ENCODE assay signal across 1 cellular context in the genomic region with DNA sequence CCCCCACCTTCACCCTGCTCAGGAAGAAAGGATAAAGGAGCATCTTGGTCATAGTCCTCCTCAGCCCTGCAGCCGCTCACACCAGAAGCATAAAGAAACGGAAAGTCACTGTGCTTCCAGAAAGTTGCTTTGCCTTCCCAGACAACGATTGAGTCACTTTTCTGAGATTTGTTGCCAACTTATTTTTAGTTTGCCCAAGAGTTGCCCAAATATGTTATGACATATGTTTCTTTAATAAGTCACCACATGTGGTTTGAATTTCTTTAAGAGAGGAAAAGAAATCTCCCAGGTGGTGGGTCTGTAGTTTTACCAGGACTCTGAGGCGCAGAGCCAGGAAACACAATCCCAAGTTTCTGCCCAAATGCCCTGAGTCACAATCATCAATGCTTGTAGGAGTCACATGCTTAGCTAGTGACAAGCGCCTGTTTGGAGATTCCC.
TF ChIP-seq lines count a peak whose summit lies in the region.

No MANE protein-coding gene starts in this region.

TF ChIP-seq in SK-N-SH, 30 proteins besides CTCF, POLR2A, EP300 and RAD21 (continued from another document):
- TF ChIP-seq PBX3 (IDR thresholded peaks at IDR 0.05) (peak; percentile 89), ZBTB33 (IDR thresholded peaks at IDR 0.05; ENCODE audit: borderline replicate concordance, low read depth) (peak; percentile 77; the same call in 1 of the 2 replicates), USF1 (IDR thresholded peaks at IDR 0.05; ENCODE audit: borderline replicate concordance, low read depth) (peak; percentile 55; the same call in 1 of the 2 replicates), FOXM1 (IDR thresholded peaks at IDR 0.05; ENCODE audit: low read depth) (peak; percentile 40; the same call in 1 of the 2 replicates), SIN3A (IDR thresholded peaks at IDR 0.05; ENCODE audit: borderline replicate concordance, low read depth, low read length) (peak; percentile 25; the same call in 1 of the 2 replicates), FOSL2 (IDR thresholded peaks at IDR 0.05; ENCODE audit: borderline replicate concordance, low read depth) (peak; percentile 80; the same call in 1 of the 2 replicates), MEF2A (IDR thresholded peaks at IDR 0.05; ENCODE audit: borderline replicate concordance, low read depth) (peak; percentile 100), ELF1 (IDR thresholded peaks at IDR 0.05) (0 out of 2 replicates have a peak, but pooled peaks have one; percentile 23), TAF1 (IDR thresholded peaks at IDR 0.05; ENCODE audit: borderline replicate concordance, low read depth, low read length) (no peak), NRF1 (IDR thresholded peaks at IDR 0.05; ENCODE audit: low read depth, low read length) (no peak), REST (IDR thresholded peaks at IDR 0.05; ENCODE audit: low read depth, low read length) (0 out of 2 replicates have a peak, but pooled peaks have one; percentile 28), NFIC (IDR thresholded peaks at IDR 0.05; ENCODE audit: borderline replicate concordance) (peak; percentile 96), RXRA (IDR thresholded peaks at IDR 0.05; ENCODE audit: borderline replicate concordance, low read depth) (peak; percentile 86), RFX5 (IDR thresholded peaks at IDR 0.05; ENCODE audit: low read length) (no peak), TEAD4 (IDR thresholded peaks at IDR 0.05; ENCODE audit: borderline replicate concordance, insufficient read depth) (peak; percentile 84; the same call in 1 of the 2 replicates), TCF12 (IDR thresholded peaks at IDR 0.05) (peak; percentile 100)
- TF ChIP-seq, protein P1, sequence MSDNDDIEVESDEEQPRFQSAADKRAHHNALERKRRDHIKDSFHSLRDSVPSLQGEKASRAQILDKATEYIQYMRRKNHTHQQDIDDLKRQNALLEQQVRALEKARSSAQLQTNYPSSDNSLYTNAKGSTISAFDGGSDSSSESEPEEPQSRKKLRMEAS (IDR thresholded peaks at IDR 0.05; ENCODE audit: low read depth), result peak; percentile 94
- TF ChIP-seq, protein P2, sequence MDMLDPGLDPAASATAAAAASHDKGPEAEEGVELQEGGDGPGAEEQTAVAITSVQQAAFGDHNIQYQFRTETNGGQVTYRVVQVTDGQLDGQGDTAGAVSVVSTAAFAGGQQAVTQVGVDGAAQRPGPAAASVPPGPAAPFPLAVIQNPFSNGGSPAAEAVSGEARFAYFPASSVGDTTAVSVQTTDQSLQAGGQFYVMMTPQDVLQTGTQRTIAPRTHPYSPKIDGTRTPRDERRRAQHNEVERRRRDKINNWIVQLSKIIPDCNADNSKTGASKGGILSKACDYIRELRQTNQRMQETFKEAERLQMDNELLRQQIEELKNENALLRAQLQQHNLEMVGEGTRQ (IDR thresholded peaks at IDR 0.05; ENCODE audit: borderline replicate concordance, low read depth, low read length), result no peak
